ENCODE assay signal across 1 cellular context in genomic region chr12:27710592-27711311, GRCh38.
TF ChIP-seq lines count a peak whose summit lies in the region.

MRPS35 (plus strand) TSS chr12:27710832; CDS start chr12:27710844, 12 bp downstream.

TF ChIP-seq in H1, 55 proteins besides CTCF, POLR2A, EP300 and RAD21 (continued from another document):
- TF ChIP-seq, protein P1, sequence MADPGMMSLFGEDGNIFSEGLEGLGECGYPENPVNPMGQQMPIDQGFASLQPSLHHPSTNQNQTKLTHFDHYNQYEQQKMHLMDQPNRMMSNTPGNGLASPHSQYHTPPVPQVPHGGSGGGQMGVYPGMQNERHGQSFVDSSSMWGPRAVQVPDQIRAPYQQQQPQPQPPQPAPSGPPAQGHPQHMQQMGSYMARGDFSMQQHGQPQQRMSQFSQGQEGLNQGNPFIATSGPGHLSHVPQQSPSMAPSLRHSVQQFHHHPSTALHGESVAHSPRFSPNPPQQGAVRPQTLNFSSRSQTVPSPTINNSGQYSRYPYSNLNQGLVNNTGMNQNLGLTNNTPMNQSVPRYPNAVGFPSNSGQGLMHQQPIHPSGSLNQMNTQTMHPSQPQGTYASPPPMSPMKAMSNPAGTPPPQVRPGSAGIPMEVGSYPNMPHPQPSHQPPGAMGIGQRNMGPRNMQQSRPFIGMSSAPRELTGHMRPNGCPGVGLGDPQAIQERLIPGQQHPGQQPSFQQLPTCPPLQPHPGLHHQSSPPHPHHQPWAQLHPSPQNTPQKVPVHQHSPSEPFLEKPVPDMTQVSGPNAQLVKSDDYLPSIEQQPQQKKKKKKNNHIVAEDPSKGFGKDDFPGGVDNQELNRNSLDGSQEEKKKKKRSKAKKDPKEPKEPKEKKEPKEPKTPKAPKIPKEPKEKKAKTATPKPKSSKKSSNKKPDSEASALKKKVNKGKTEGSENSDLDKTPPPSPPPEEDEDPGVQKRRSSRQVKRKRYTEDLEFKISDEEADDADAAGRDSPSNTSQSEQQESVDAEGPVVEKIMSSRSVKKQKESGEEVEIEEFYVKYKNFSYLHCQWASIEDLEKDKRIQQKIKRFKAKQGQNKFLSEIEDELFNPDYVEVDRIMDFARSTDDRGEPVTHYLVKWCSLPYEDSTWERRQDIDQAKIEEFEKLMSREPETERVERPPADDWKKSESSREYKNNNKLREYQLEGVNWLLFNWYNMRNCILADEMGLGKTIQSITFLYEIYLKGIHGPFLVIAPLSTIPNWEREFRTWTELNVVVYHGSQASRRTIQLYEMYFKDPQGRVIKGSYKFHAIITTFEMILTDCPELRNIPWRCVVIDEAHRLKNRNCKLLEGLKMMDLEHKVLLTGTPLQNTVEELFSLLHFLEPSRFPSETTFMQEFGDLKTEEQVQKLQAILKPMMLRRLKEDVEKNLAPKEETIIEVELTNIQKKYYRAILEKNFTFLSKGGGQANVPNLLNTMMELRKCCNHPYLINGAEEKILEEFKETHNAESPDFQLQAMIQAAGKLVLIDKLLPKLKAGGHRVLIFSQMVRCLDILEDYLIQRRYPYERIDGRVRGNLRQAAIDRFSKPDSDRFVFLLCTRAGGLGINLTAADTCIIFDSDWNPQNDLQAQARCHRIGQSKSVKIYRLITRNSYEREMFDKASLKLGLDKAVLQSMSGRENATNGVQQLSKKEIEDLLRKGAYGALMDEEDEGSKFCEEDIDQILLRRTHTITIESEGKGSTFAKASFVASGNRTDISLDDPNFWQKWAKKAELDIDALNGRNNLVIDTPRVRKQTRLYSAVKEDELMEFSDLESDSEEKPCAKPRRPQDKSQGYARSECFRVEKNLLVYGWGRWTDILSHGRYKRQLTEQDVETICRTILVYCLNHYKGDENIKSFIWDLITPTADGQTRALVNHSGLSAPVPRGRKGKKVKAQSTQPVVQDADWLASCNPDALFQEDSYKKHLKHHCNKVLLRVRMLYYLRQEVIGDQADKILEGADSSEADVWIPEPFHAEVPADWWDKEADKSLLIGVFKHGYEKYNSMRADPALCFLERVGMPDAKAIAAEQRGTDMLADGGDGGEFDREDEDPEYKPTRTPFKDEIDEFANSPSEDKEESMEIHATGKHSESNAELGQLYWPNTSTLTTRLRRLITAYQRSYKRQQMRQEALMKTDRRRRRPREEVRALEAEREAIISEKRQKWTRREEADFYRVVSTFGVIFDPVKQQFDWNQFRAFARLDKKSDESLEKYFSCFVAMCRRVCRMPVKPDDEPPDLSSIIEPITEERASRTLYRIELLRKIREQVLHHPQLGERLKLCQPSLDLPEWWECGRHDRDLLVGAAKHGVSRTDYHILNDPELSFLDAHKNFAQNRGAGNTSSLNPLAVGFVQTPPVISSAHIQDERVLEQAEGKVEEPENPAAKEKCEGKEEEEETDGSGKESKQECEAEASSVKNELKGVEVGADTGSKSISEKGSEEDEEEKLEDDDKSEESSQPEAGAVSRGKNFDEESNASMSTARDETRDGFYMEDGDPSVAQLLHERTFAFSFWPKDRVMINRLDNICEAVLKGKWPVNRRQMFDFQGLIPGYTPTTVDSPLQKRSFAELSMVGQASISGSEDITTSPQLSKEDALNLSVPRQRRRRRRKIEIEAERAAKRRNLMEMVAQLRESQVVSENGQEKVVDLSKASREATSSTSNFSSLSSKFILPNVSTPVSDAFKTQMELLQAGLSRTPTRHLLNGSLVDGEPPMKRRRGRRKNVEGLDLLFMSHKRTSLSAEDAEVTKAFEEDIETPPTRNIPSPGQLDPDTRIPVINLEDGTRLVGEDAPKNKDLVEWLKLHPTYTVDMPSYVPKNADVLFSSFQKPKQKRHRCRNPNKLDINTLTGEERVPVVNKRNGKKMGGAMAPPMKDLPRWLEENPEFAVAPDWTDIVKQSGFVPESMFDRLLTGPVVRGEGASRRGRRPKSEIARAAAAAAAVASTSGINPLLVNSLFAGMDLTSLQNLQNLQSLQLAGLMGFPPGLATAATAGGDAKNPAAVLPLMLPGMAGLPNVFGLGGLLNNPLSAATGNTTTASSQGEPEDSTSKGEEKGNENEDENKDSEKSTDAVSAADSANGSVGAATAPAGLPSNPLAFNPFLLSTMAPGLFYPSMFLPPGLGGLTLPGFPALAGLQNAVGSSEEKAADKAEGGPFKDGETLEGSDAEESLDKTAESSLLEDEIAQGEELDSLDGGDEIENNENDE (IDR thresholded peaks at IDR 0.05; ENCODE audit: insufficient replicate concordance, low read length) = no peak
- TF ChIP-seq RXRA (IDR thresholded peaks at IDR 0.05; ENCODE audit: insufficient read depth, low read depth, low read length) (no peak), KDM5A (IDR thresholded peaks at IDR 0.05; ENCODE audit: low read length) (peak; percentile 87), RNF2 (IDR thresholded peaks at IDR 0.05; ENCODE audit: borderline replicate concordance, low read depth, low read length, missing control alignments, poor library complexity, severe bottlenecking) (no peak), NANOG (IDR thresholded peaks at IDR 0.05; ENCODE audit: insufficient read depth, low read depth, low read length, poor library complexity, severe bottlenecking) (no peak), POLR2AphosphoS5 (IDR thresholded peaks at IDR 0.05; ENCODE audit: low read depth, low read length) (peak; percentile 98), ZNF274 (IDR thresholded peaks at IDR 0.05; ENCODE audit: borderline replicate concordance, extremely low read depth, low read length) (no peak), TAF7 (optimal IDR thresholded peaks at IDR 0.05; ENCODE audit: borderline replicate concordance, low read depth, low read length) (peak; percentile 92), SP4 (IDR thresholded peaks at IDR 0.05; ENCODE audit: low read length) (peak; percentile 77; the same call in 1 of the 2 replicates), PHF8 (conservative IDR thresholded peaks at IDR 0.05; ENCODE audit: low read depth, low read length) (peak; percentile 99), MAFK (IDR thresholded peaks at IDR 0.05; ENCODE audit: low read depth, low read length) (no peak), JUN (IDR thresholded peaks at IDR 0.05; ENCODE audit: low read depth, low read length) (no peak), BCL11A (IDR thresholded peaks at IDR 0.05; ENCODE audit: low read depth in 2 of 2, low read length in 2 of 2) (no peak), CREB1 (IDR thresholded peaks at IDR 0.05) (peak; percentile 58; the same call in 1 of the 2 replicates), SIX5 (IDR thresholded peaks at IDR 0.05; ENCODE audit: low read depth, low read length) (no peak), HDAC2 (IDR thresholded peaks at IDR 0.05; ENCODE audit: borderline replicate concordance in 1 of 2, low read depth in 2 of 2, low read length in 2 of 2) (peak in 1 of 2 experiments; percentile 96; a peak in 1 of 4 replicates), CBX8 (IDR thresholded peaks at IDR 0.05; ENCODE audit: borderline replicate concordance, low read depth, low read length) (no peak), SIRT6 (IDR thresholded peaks at IDR 0.05; ENCODE audit: low read length) (no peak), TBP (IDR thresholded peaks at IDR 0.05; ENCODE audit: low read depth, low read length) (peak; percentile 84), TEAD4 (IDR thresholded peaks at IDR 0.05; ENCODE audit: low read depth, low read length) (peak; percentile 65), SIN3A (conservative IDR thresholded peaks at IDR 0.05 in 1 of 2, IDR thresholded peaks at IDR 0.05 in 1 of 2; ENCODE audit: low read depth in 1 of 2, low read length in 2 of 2) (peak; percentile 43 to 77; a peak in 2 of 4 replicates), KDM1A (IDR thresholded peaks at IDR 0.05; ENCODE audit: borderline replicate concordance, low read length) (peak; percentile 19; the same call in 1 of the 2 replicates), SRF (IDR thresholded peaks at IDR 0.05; ENCODE audit: low read depth, low read length) (no peak), SP1 (IDR thresholded peaks at IDR 0.05; ENCODE audit: low read depth, low read length) (no peak), TCF12 (IDR thresholded peaks at IDR 0.05; ENCODE audit: low read depth, low read length) (no peak), ATF3 (IDR thresholded peaks at IDR 0.05; ENCODE audit: insufficient read depth, low read depth, low read length) (no peak), JUND (IDR thresholded peaks at IDR 0.05; ENCODE audit: low read length) (no peak), BACH1 (IDR thresholded peaks at IDR 0.05; ENCODE audit: low read length) (no peak), CBX5 (IDR thresholded peaks at IDR 0.05; ENCODE audit: low read depth, low read length) (no peak), GTF2F1 (IDR thresholded peaks at IDR 0.05; ENCODE audit: borderline replicate concordance, low read depth, low read length) (peak; percentile 79; the same call in 1 of the 2 replicates), CHD1 (IDR thresholded peaks at IDR 0.05; ENCODE audit: low read depth, low read length) (no peak), RFX5 (IDR thresholded peaks at IDR 0.05; ENCODE audit: borderline replicate concordance, low read depth, low read length) (no peak), BRCA1 (IDR thresholded peaks at IDR 0.05; ENCODE audit: low read depth, low read length) (no peak), ATF2 (IDR thresholded peaks at IDR 0.05; ENCODE audit: low read length) (no peak), CEBPB (IDR thresholded peaks at IDR 0.05; ENCODE audit: low read depth, low read length) (no peak), YY1 (IDR thresholded peaks at IDR 0.05; ENCODE audit: low read depth, low read length) (peak; percentile 98), EGR1 (IDR thresholded peaks at IDR 0.05; ENCODE audit: borderline replicate concordance, low read depth, low read length) (no peak), FOSL1 (IDR thresholded peaks at IDR 0.05; ENCODE audit: insufficient read depth, low read depth, low read length) (no peak), MAX (IDR thresholded peaks at IDR 0.05) (peak; percentile 96), GABPA (IDR thresholded peaks at IDR 0.05; ENCODE audit: borderline replicate concordance, insufficient read depth, low read length) (no peak), E2F6 (IDR thresholded peaks at IDR 0.05) (peak; percentile 85), SP2 (IDR thresholded peaks at IDR 0.05; ENCODE audit: low read length) (no peak), CHD2 (IDR thresholded peaks at IDR 0.05; ENCODE audit: low read length) (no peak), CTBP2 (IDR thresholded peaks at IDR 0.05; ENCODE audit: borderline replicate concordance, insufficient read depth, insufficient read length, low read length) (no peak), TAF1 (IDR thresholded peaks at IDR 0.05; ENCODE audit: low read depth, low read length) (peak; percentile 94), SUZ12 (IDR thresholded peaks at IDR 0.05; ENCODE audit: low read length) (no peak), NRF1 (IDR thresholded peaks at IDR 0.05; ENCODE audit: low read depth, low read length) (0 out of 2 replicates have a peak, but pooled peaks have one; percentile 13), EZH2 (IDR thresholded peaks at IDR 0.05; ENCODE audit: low read depth, low read length, severe bottlenecking) (peak; percentile 40), POU5F1 (IDR thresholded peaks at IDR 0.05; ENCODE audit: low read depth, low read length) (no peak), ASH2L (IDR thresholded peaks at IDR 0.05; ENCODE audit: low read length) (peak; percentile 99)
- TF ChIP-seq, protein P2, sequence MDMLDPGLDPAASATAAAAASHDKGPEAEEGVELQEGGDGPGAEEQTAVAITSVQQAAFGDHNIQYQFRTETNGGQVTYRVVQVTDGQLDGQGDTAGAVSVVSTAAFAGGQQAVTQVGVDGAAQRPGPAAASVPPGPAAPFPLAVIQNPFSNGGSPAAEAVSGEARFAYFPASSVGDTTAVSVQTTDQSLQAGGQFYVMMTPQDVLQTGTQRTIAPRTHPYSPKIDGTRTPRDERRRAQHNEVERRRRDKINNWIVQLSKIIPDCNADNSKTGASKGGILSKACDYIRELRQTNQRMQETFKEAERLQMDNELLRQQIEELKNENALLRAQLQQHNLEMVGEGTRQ (IDR thresholded peaks at IDR 0.05; ENCODE audit: low read length) = no peak
